Comparison of ENCODE assay signal across 17 cellular contexts in genomic region chr18:79195716-79196683, GRCh38.
DNase-seq lines count a peak whose midpoint lies in the region; TF ChIP-seq lines count a peak whose summit lies in the region.
"Had no signal": no experiment of that assay in that cellular context is flagged by ENCODE, and none has a peak within 500 bp of the region (broad histone marks: within the 10 kb centered on the region; RNA-seq: fewer than 3 reads in every experiment).

No MANE protein-coding gene starts in this region.

- H3K9me3 Mint-ChIP-seq in chondrocyte (ENCODE audit: low read depth): peaks cover 4% of the 10 kb centered on the region
- H3K9me3 Mint-ChIP-seq: CD4-positive, alpha-beta T cell; HFFc6 had no signal

- H3K27ac Mint-ChIP-seq in chondrocyte (ENCODE audit: unreplicated experiment): no peak overlapping the region
- H3K27ac Mint-ChIP-seq: CD4-positive, alpha-beta T cell; HFFc6; T-helper 17 cell had no signal

- H3K36me3 ChIP-seq in Karpas-422 (ENCODE audit: insufficient read depth, low read length): peaks cover 25% of the 10 kb centered on the region; the same call in 1 of the 2 replicates
- H3K36me3 ChIP-seq: BE2C had no signal

- no peak for TF ChIP-seq CTCF in chondrocyte (IDR thresholded peaks at IDR 0.05)

- H3K27me3 Mint-ChIP-seq in chondrocyte (ENCODE audit: low read depth): no peaks in the 10 kb centered on the region
- H3K27me3 Mint-ChIP-seq: CD4-positive, alpha-beta T cell; T-helper 17 cell had no signal

- no peaks in the 10 kb centered on the region for H4K20me1 ChIP-seq in Karpas-422 (ENCODE audit: insufficient read depth, low read depth, low read length)

- H3K9me3 ChIP-seq in Karpas-422 (ENCODE audit: low read length): no peaks in the 10 kb centered on the region
- H3K9me3 ChIP-seq: BE2C, Caco-2 had no signal

- no peak overlapping the region for H3K9ac ChIP-seq in Karpas-422 (ENCODE audit: low read length)

- H3K27me3 ChIP-seq in Karpas-422 (ENCODE audit: low read length): no peaks in the 10 kb centered on the region
- H3K27me3 ChIP-seq: BE2C had no signal

- H3K27ac ChIP-seq in Karpas-422 (ENCODE audit: low read length): peak overlapping the region; percentile 94

- no peaks in the 10 kb centered on the region for H3K4me1 Mint-ChIP-seq in chondrocyte (ENCODE audit: low read depth)
- H3K4me1 Mint-ChIP-seq: T-helper 17 cell had no signal

- H3K9me2 ChIP-seq in Karpas-422 (replicated peaks; ENCODE audit: insufficient read depth, low read length): no peaks in the 10 kb centered on the region

- no peak overlapping the region for H2AFZ ChIP-seq in Karpas-422 (ENCODE audit: low read length)

- no peak overlapping the region for H3K4me3 ChIP-seq in Karpas-422 (ENCODE audit: low read length)

- peaks cover 56% of the 10 kb centered on the region for H3K4me1 ChIP-seq in Karpas-422 (ENCODE audit: low read length)
- H3K4me1 ChIP-seq: BE2C, Caco-2 had no signal

- H3K36me3 Mint-ChIP-seq in chondrocyte (ENCODE audit: low read depth): peaks cover 6% of the 10 kb centered on the region

- no peak overlapping the region for H3K4me2 ChIP-seq in Karpas-422 (ENCODE audit: low read depth, low read length, poor library complexity, severe bottlenecking)

- DNase-seq in NCI-H1092 treated with DMSO at 0.1 percent for 48 hours (lab: John Stamatoyannopoulos, UW): peak; percentile 45
- DNase-seq in NCI-H1092 (lab: John Stamatoyannopoulos, UW): no peak
- no peak for DNase-seq in Karpas-422
- peak; percentile 62 for DNase-seq in NCI-H748 treated with DMSO at 0.1 percent for 48 hours (lab: John Stamatoyannopoulos, UW)
- peak; percentile 53 for DNase-seq in putamen (ENCODE audit: low spot score)
- no peak for DNase-seq in effector CD4-positive, alpha-beta T cell
- DNase-seq in chondrocyte (ENCODE audit: low spot score): no peak
- DNase-seq: BE2C; Caco-2; CD4-positive, alpha-beta T cell; H7; HFFc6; KG1; NCI-H187; NCI-H2171 treated with DMSO at 0.1 percent for 48 hours; NCI-H446 treated with DMSO at 0.1 percent for 48 hours; T-helper 17 cell had no signal

- no peak overlapping the region for H3K4me3 Mint-ChIP-seq in chondrocyte (ENCODE audit: unreplicated experiment)
- H3K4me3 Mint-ChIP-seq: CD4-positive, alpha-beta T cell; HFFc6; T-helper 17 cell had no signal

- peaks cover 41% of the 10 kb centered on the region for H3K79me2 ChIP-seq in Karpas-422 (ENCODE audit: low read length)

Comparison
In these comparisons a context has a peak if more than half of its experiments do, and no peak if none do; other contexts are left out.
1. DNase-seq: peak in NCI-H1092 treated with DMSO at 0.1 percent for 48 hours (single experiment), NCI-H748 treated with DMSO at 0.1 percent for 48 hours (single experiment) and putamen (single experiment); none in NCI-H1092 (single experiment), Karpas-422 (single experiment), effector CD4-positive, alpha-beta T cell (single experiment) and chondrocyte (single experiment).